ENCODE assay signal across 14 cellular contexts in genomic region chr18:35827275-35827929, GRCh38.
DNase-seq lines count a peak whose midpoint lies in the region; ATAC-seq, FAIRE-seq and TF ChIP-seq lines count a peak whose summit lies in the region.
"Had no signal": no experiment of that assay in that cellular context is flagged by ENCODE, and none has a peak within 500 bp of the region (broad histone marks: within the 10 kb centered on the region; RNA-seq: fewer than 3 reads in every experiment).

No MANE protein-coding gene starts in this region.

- FAIRE-seq in HepG2 (lab: Jason Lieb, UNC) (no peak), H1 (lab: Jason Lieb, UNC) (peak; percentile 100)
- FAIRE-seq: endometrium, GM18507 had no signal

- H3K27ac ChIP-seq in HepG2 (ENCODE audit: extremely low read length, insufficient read depth, low read length) (no peak overlapping the region), right lobe of liver (no peak overlapping the region), H1 (ENCODE audit: low read depth, low read length) (peak overlapping the region; percentile 86), gastroesophageal sphincter (no peak overlapping the region), smooth muscle cell (ENCODE audit: low read depth) (no peak overlapping the region), OCI-LY7 (ENCODE audit: low read depth, low read length, poor library complexity, severe bottlenecking) (no peak overlapping the region)
- H3K27ac ChIP-seq: WERI-Rb-1 had no signal

- H3K4me1 Mint-ChIP-seq in type B pancreatic cell (ENCODE audit: unreplicated experiment), result no peaks in the 10 kb centered on the region

- H3K4me1 ChIP-seq in HepG2 (ENCODE audit: insufficient read depth, low read length), result peaks cover 10% of the 10 kb centered on the region; the same call in 1 of the 2 replicates
- H3K4me1 ChIP-seq in right lobe of liver, result no peaks in the 10 kb centered on the region
- peaks cover 10 to 28% (median 20%) of the 10 kb centered on the region in 4 experiments for H3K4me1 ChIP-seq in H1 (replicated peaks in 1 of 4; ENCODE audit: control insufficient read depth in 3 of 4, insufficient read depth in 4 of 4, low read length in 3 of 4)
- H3K4me1 ChIP-seq in gastroesophageal sphincter, result no peaks in the 10 kb centered on the region
- no peaks in the 10 kb centered on the region for H3K4me1 ChIP-seq in smooth muscle cell (ENCODE audit: low read depth)
- no peaks in the 10 kb centered on the region for H3K4me1 ChIP-seq in OCI-LY7 (ENCODE audit: insufficient read depth, low read length, poor library complexity, severe bottlenecking)

- H3K18ac ChIP-seq in H1 (ENCODE audit: extremely low read depth, low read length), result peak overlapping the region; percentile 99

- peaks cover 8% of the 10 kb centered on the region; the same call in 1 of the 2 replicates for H3K9me3 ChIP-seq in HepG2 (ENCODE audit: low read length)
- no peaks in the 10 kb centered on the region for H3K9me3 ChIP-seq in right lobe of liver
- peaks cover 24 to 30% of the 10 kb centered on the region in 2 experiments for H3K9me3 ChIP-seq in H1 (ENCODE audit: insufficient read depth in 2 of 2, low read depth in 1 of 2, low read length in 1 of 2)
- H3K9me3 ChIP-seq in gastroesophageal sphincter, result peaks cover 0 to 9% (median 0%) of the 10 kb centered on the region in 3 donors
- H3K9me3 ChIP-seq in smooth muscle cell (replicated peaks; ENCODE audit: low read depth), result no peaks in the 10 kb centered on the region
- no peaks in the 10 kb centered on the region for H3K9me3 ChIP-seq in OCI-LY7 (ENCODE audit: low read length)

- H4K5ac ChIP-seq in H1 (ENCODE audit: insufficient read length, low read depth, low read length), result peak overlapping the region; percentile 99

- no peaks in the 10 kb centered on the region for H3K36me3 Mint-ChIP-seq in type B pancreatic cell

- H2BK15ac ChIP-seq in H1 (ENCODE audit: low read length), result no peak overlapping the region

- TF ChIP-seq RAD21 in HepG2 (CRISPR knock-in tag; IDR thresholded peaks at IDR 0.05), result no peak
- TF ChIP-seq RAD21 in H1 (IDR thresholded peaks at IDR 0.05 in 1 of 2, conservative IDR thresholded peaks at IDR 0.05 in 1 of 2; ENCODE audit: low read depth in 2 of 2, low read length in 2 of 2), result peak in 1 of 2 experiments; percentile 16; a peak in 1 of 4 replicates

- H3K4me3 Mint-ChIP-seq in type B pancreatic cell, result no peak overlapping the region
- H3K4me3 Mint-ChIP-seq: activated T-helper 1 cell treated with anti-CD3 and anti-CD28 coated beads, Interleukin-12 subunit alpha, Interleukin-12 subunit beta, Interleukin-2, Interleukin-4 antibody, amounts not matched to agents 30 ng/mL and 10 ng/mL and 1 ng/mL, durations not matched to agents 14 hours and 24 hours and 36 hours had no signal

- no peaks in the 10 kb centered on the region for H3F3A ChIP-seq in smooth muscle cell (ENCODE audit: low read depth)

- no peak overlapping the region for H4K8ac ChIP-seq in H1 (ENCODE audit: extremely low read depth, insufficient read depth, low read length)

- TF ChIP-seq CTCF in HepG2 (CRISPR knock-in tag; IDR thresholded peaks at IDR 0.05) (no peak), right lobe of liver (IDR thresholded peaks at IDR 0.05) (no peak), H1 (IDR thresholded peaks at IDR 0.05; ENCODE audit: control extremely low read depth in 1 of 3, insufficient read depth in 1 of 3, low read depth in 1 of 3, low read length in 3 of 3) (no peak), type B pancreatic cell (conservative IDR thresholded peaks at IDR 0.05) (no peak), gastroesophageal sphincter (IDR thresholded peaks at IDR 0.05) (no peak), smooth muscle cell (IDR thresholded peaks at IDR 0.05; ENCODE audit: borderline replicate concordance, insufficient read depth, poor library complexity, severe bottlenecking) (no peak), OCI-LY7 (conservative IDR thresholded peaks at IDR 0.05; ENCODE audit: low read length) (no peak)

- H4K20me1 ChIP-seq in HepG2 (ENCODE audit: insufficient read depth, low read length) (no peaks in the 10 kb centered on the region), H1 (replicated peaks in 1 of 2; ENCODE audit: control insufficient read depth in 1 of 2, insufficient read depth in 2 of 2, low read length in 2 of 2) (no peaks in the 10 kb centered on the region), smooth muscle cell (ENCODE audit: low read depth) (no peaks in the 10 kb centered on the region), OCI-LY7 (ENCODE audit: insufficient read depth, low read length) (no peaks in the 10 kb centered on the region)

- peak overlapping the region; percentile 51 for H3K27ac Mint-ChIP-seq in type B pancreatic cell
- H3K27ac Mint-ChIP-seq: activated T-helper 1 cell treated with anti-CD3 and anti-CD28 coated beads, Interleukin-12 subunit alpha, Interleukin-12 subunit beta, Interleukin-2, Interleukin-4 antibody, amounts not matched to agents 30 ng/mL and 10 ng/mL and 1 ng/mL, durations not matched to agents 14 hours and 24 hours and 36 hours had no signal

- peak overlapping the region; percentile 67; the same call in 1 of the 2 replicates for H2AK5ac ChIP-seq in H1 (ENCODE audit: low read depth, low read length)

- no peaks in the 10 kb centered on the region for H3K79me1 ChIP-seq in H1 (ENCODE audit: low read depth, low read length)

- H3K23ac ChIP-seq in H1 (ENCODE audit: insufficient read length), result no peak overlapping the region

- intact Hi-C loops in HepG2 (cut with micrococcal nuclease; ENCODE audit: unreplicated experiment) (no loop called here), right lobe of liver (cut with DNase I) (no loop called here), OCI-LY7 (cut with micrococcal nuclease; ENCODE audit: unreplicated experiment) (no loop called here)

- peaks cover 16% of the 10 kb centered on the region for H3K9me3 Mint-ChIP-seq in type B pancreatic cell

- H3K27me3 Mint-ChIP-seq in type B pancreatic cell, result no peaks in the 10 kb centered on the region

- peak overlapping the region; percentile 99 for H4K91ac ChIP-seq in H1 (replicated peaks; ENCODE audit: insufficient read length, low read length)

- no peak overlapping the region for H2AFZ ChIP-seq in HepG2 (ENCODE audit: low read length)
- H2AFZ ChIP-seq in H1 (ENCODE audit: low read length), result no peak overlapping the region
- no peak overlapping the region for H2AFZ ChIP-seq in smooth muscle cell (ENCODE audit: low read depth)
- no peak overlapping the region for H2AFZ ChIP-seq in OCI-LY7 (ENCODE audit: low read length)

- POLR2A ChIA-PET in HepG2 (lab: Yijun Ruan, JAX) (no interaction called here), H1 (lab: Charles Lee; ENCODE audit: partially characterized antibody) (interaction anchor here (0.8 to 4.2 kb wide), 10 partner anchors 9 to 123 kb away, joined by 3 to 54 read pairs (median 4); no protein-coding TSS in a partner anchor), OCI-LY7 (lab: Charles Lee) (no interaction called here)

- H3K4me3 ChIP-seq in HepG2 (replicated peaks in 1 of 3; ENCODE audit: insufficient read depth in 1 of 3, low read depth in 2 of 3, low read length in 3 of 3), result no peak overlapping the region
- no peak overlapping the region for H3K4me3 ChIP-seq in right lobe of liver
- peak overlapping the region in 1 of 4 experiments; percentile 15; a peak in 1 of 8 replicates for H3K4me3 ChIP-seq in H1 (ENCODE audit: extremely low read depth in 1 of 4, insufficient read depth in 2 of 4, low read depth in 3 of 4, low read length in 4 of 4)
- H3K4me3 ChIP-seq in gastroesophageal sphincter, result no peak overlapping the region
- no peak overlapping the region for H3K4me3 ChIP-seq in smooth muscle cell
- H3K4me3 ChIP-seq in OCI-LY7 (ENCODE audit: low read depth, low read length, poor library complexity, severe bottlenecking), result no peak overlapping the region

- TF ChIP-seq POLR2A in HepG2 (IDR thresholded peaks at IDR 0.05; ENCODE audit: insufficient read depth in 1 of 2, low read depth in 2 of 2, low read length in 2 of 2) (no peak), right lobe of liver (IDR thresholded peaks at IDR 0.05) (no peak), H1 (IDR thresholded peaks at IDR 0.05; ENCODE audit: control extremely low read depth in 1 of 2, low read depth in 2 of 2, low read length in 2 of 2) (peak in 1 of 2 experiments; percentile 24; a peak in 1 of 3 replicates), gastroesophageal sphincter (IDR thresholded peaks at IDR 0.05) (no peak)

- peak overlapping the region; percentile 99 for H2BK5ac ChIP-seq in H1 (ENCODE audit: low read depth, low read length)

- H3K9ac ChIP-seq in HepG2 (ENCODE audit: insufficient read depth, low read depth, low read length), result no peak overlapping the region
- H3K9ac ChIP-seq in H1 (replicated peaks in 1 of 4; ENCODE audit: extremely low read depth in 1 of 4, low read depth in 3 of 4, low read length in 3 of 4), result peak overlapping the region in 2 of 4 experiments; percentile 27 to 43; a peak in 3 of 7 replicates
- no peak overlapping the region for H3K9ac ChIP-seq in smooth muscle cell (ENCODE audit: low read depth)

- H3K4ac ChIP-seq in H1 (replicated peaks; ENCODE audit: insufficient read length, low read depth, low read length), result peak overlapping the region; percentile 99

- H3K23me2 ChIP-seq in H1 (ENCODE audit: low read depth, low read length), result no peaks in the 10 kb centered on the region

- no peaks in the 10 kb centered on the region for H3K27me3 ChIP-seq in HepG2 (ENCODE audit: control insufficient read depth in 1 of 2, insufficient read depth in 2 of 2, low read length in 2 of 2)
- H3K27me3 ChIP-seq in right lobe of liver, result no peaks in the 10 kb centered on the region
- no peaks in the 10 kb centered on the region for H3K27me3 ChIP-seq in H1 (replicated peaks in 1 of 4; ENCODE audit: control insufficient read depth in 3 of 4, extremely low read depth in 1 of 4, insufficient read depth in 3 of 4, low read length in 3 of 4)
- H3K27me3 ChIP-seq in gastroesophageal sphincter, result no peaks in the 10 kb centered on the region
- H3K27me3 ChIP-seq in smooth muscle cell (ENCODE audit: low read depth), result no peaks in the 10 kb centered on the region

- H3K79me2 ChIP-seq in HepG2 (ENCODE audit: insufficient read depth, low read length), result no peaks in the 10 kb centered on the region
- no peaks in the 10 kb centered on the region for H3K79me2 ChIP-seq in H1 (ENCODE audit: control insufficient read depth in 1 of 2, insufficient read depth in 2 of 2, low read length in 2 of 2)
- H3K79me2 ChIP-seq in smooth muscle cell (ENCODE audit: low read depth), result no peaks in the 10 kb centered on the region
- H3K79me2 ChIP-seq in OCI-LY7 (ENCODE audit: insufficient read depth, low read depth, low read length), result no peaks in the 10 kb centered on the region

- in situ Hi-C loops in HepG2 (cut with HindIII; ENCODE audit: extremely low pct_ligation_motif_present, low pct_unique_long_range_greater_than_20kb), result no loop called here

- DNase-seq in HepG2 (ENCODE audit: low spot score) (no peak), right lobe of liver (no peak), NCI-H1436 (lab: John Stamatoyannopoulos, UW) (peak; percentile 18), H1 (ENCODE audit: low read depth in 1 of 2, low spot score in 2 of 2) (peak in 1 of 2 experiments; percentile 60), type B pancreatic cell (ENCODE audit: extremely low spot score, unreplicated experiment) (no peak), smooth muscle cell (lab: John Stamatoyannopoulos, UW; ENCODE audit: unreplicated experiment) (no peak), OCI-LY7 (ENCODE audit: low spot score) (no peak)
- DNase-seq: NCI-H526 treated with DMSO at 0.1 percent for 48 hours; stimulated activated naive CD4-positive, alpha-beta T cell; WERI-Rb-1 had no signal

- H3K14ac ChIP-seq in H1 (ENCODE audit: insufficient read length), result no peak overlapping the region

- BruUV-seq in HepG2 (replicated peaks; lab: Mats Ljungman, UMichigan) (no TSS peak), OCI-LY7 (replicated peaks; lab: Mats Ljungman, UMichigan) (no TSS peak)

- CTCF ChIA-PET in HepG2 (lab: Yijun Ruan, JAX; ENCODE audit: low intra/inter-chr PET ratio, low total read pairs) (no interaction called here), H1 (lab: Charles Lee; ENCODE audit: partially characterized antibody) (interaction anchor here (0.6 to 3.2 kb wide), 9 partner anchors 8 to 138 kb away, joined by 3 to 21 read pairs (median 3); no protein-coding TSS in a partner anchor), OCI-LY7 (lab: Charles Lee; ENCODE audit: unreplicated experiment) (no interaction called here)

- no peak for TF ChIP-seq EP300 in HepG2 (IDR thresholded peaks at IDR 0.05; ENCODE audit: low read depth in 2 of 2, low read length in 2 of 2)
- TF ChIP-seq EP300 in HepG2 (CRISPR knock-in tag; IDR thresholded peaks at IDR 0.05; ENCODE audit: borderline replicate concordance), result no peak
- TF ChIP-seq EP300 in H1 (IDR thresholded peaks at IDR 0.05; ENCODE audit: borderline replicate concordance in 1 of 2, low read depth in 2 of 2, low read length in 2 of 2), result peak in 1 of 2 experiments; percentile 95; a peak in 2 of 3 replicates
- no peak for TF ChIP-seq EP300 in gastroesophageal sphincter (IDR thresholded peaks at IDR 0.05)

- H3K9me2 ChIP-seq in OCI-LY7 (ENCODE audit: insufficient read depth, low read length), result no peaks in the 10 kb centered on the region

- peak overlapping the region; percentile 99; the same call in 1 of the 2 replicates for H2BK20ac ChIP-seq in H1 (ENCODE audit: low read length)

- ATAC-seq in HepG2 (no peak), right lobe of liver (no peak), gastroesophageal sphincter (no peak)

- H2BK12ac ChIP-seq in H1 (ENCODE audit: low read depth, low read length), result peak overlapping the region; percentile 98; the same call in 1 of the 2 replicates

- no peak overlapping the region for H3K4me2 ChIP-seq in HepG2 (ENCODE audit: low read depth, low read length)
- H3K4me2 ChIP-seq in H1 (ENCODE audit: insufficient read depth in 1 of 2, low read depth in 2 of 2, low read length in 2 of 2), result peak overlapping the region; percentile 20 to 30
- H3K4me2 ChIP-seq in smooth muscle cell, result no peak overlapping the region
- no peak overlapping the region for H3K4me2 ChIP-seq in OCI-LY7 (ENCODE audit: low read length)

- H3K36me3 ChIP-seq in HepG2 (replicated peaks in 1 of 2; ENCODE audit: control insufficient read depth in 1 of 2, insufficient read depth in 2 of 2, low read length in 2 of 2), result no peaks in the 10 kb centered on the region
- no peaks in the 10 kb centered on the region for H3K36me3 ChIP-seq in right lobe of liver
- H3K36me3 ChIP-seq in H1 (ENCODE audit: control insufficient read depth in 2 of 4, insufficient read depth in 4 of 4, low read length in 3 of 4), result peaks cover 3 to 13% (median 8%) of the 10 kb centered on the region in 4 experiments; a peak in 4 of 8 replicates
- no peaks in the 10 kb centered on the region for H3K36me3 ChIP-seq in gastroesophageal sphincter
- H3K36me3 ChIP-seq in smooth muscle cell (ENCODE audit: low read depth), result no peaks in the 10 kb centered on the region
- no peaks in the 10 kb centered on the region for H3K36me3 ChIP-seq in OCI-LY7 (ENCODE audit: insufficient read depth, low read length)
- H3K36me3 ChIP-seq: WERI-Rb-1 had no signal

- H2BK120ac ChIP-seq in H1 (replicated peaks; ENCODE audit: low read depth, low read length), result peak overlapping the region; percentile 100

- H3K56ac ChIP-seq in H1 (replicated peaks; ENCODE audit: insufficient read length, low read depth, low read length), result peak overlapping the region; percentile 35

Comparison
In these comparisons a context has a peak if more than half of its experiments do, and no peak if none do; other contexts are left out.
1. H3K4me2 ChIP-seq: peak in H1 (2 of 2); none in HepG2 (single experiment), smooth muscle cell (single experiment) and OCI-LY7 (single experiment).
2. Of the 41 proteins assayed by ChIP-seq in both HepG2 and H1: peak only in HepG2: none; only in H1: ASH2L, ATF2, HDAC2, JUND, KDM1A, MAFK and 4 more; in both: none; in neither: 28; mixed calls (peak in some experiments, not most) for 3.